In the genomic region with DNA sequence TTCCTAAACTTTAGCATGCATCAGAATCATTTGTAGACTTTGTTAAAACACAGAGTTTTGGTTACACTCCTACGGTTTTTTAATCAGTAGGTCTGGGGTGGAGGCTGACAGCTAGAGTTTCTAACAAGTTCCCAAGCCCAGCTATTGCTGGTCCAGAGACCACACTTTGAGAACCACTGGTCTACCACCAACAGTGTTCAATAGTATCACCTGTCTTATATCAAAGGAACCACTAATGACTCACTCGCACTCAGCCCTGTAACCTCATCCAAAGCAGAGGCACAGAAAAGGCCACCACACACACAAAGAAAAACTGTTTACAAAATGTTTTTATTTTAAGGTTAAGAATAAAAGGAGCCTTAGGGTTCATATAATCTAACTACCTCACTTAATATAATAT, we compare ENCODE assay signal across 22 cellular contexts.
DNase-seq lines count a peak whose midpoint lies in the region; ATAC-seq and TF ChIP-seq lines count a peak whose summit lies in the region.
"Had no signal": no experiment of that assay in that cellular context is flagged by ENCODE, and none has a peak within 500 bp of the region (broad histone marks: within the 10 kb centered on the region; RNA-seq: fewer than 3 reads in every experiment).

No MANE protein-coding gene starts in this region.

- H3K4me1 ChIP-seq in thyroid gland, result peaks cover 15 to 32% of the 10 kb centered on the region in 2 donors
- H3K4me1 ChIP-seq: HAP-1, uterus had no signal

- no peak for DNase-seq in activated T-cell treated with anti-CD3 and anti-CD28 coated beads, Interleukin-2, amount 50 U/mL, for 24 hours
- DNase-seq in activated T-cell treated with anti-CD3 and anti-CD28 coated beads, Interleukin-2, amount 50 U/mL, for 1 hour, result no peak
- DNase-seq in LoVo (ENCODE audit: low spot score) (peak; percentile 4), natural killer cell (no peak), occipital lobe (lab: John Stamatoyannopoulos, UW) (no peak), thyroid gland (no peak), head of caudate nucleus (no peak)
- peak; percentile 6 for DNase-seq in activated T-helper 1 cell treated with anti-CD3 and anti-CD28 coated beads, Interleukin-12 subunit alpha, Interleukin-12 subunit beta, Interleukin-2, Interleukin-4 antibody, amounts not matched to agents 30 ng/mL and 10 ng/mL and 1 ng/mL, durations not matched to agents 14 hours and 24 hours and 36 hours (ENCODE audit: low spot score)
- DNase-seq: ACHN; activated CD8-positive, alpha-beta memory T cell treated with anti-CD3 and anti-CD28 coated beads, Interleukin-2, amount 50 U/mL, for 4 hours; adrenal gland; effector CD8-positive, alpha-beta T cell; heart right ventricle; Kasumi-1; lower lobe of right lung; NCI-H1417 treated with DMSO at 0.1 percent for 48 hours; posterior cingulate gyrus; small intestine; uterus had no signal

- WGBS in thyroid gland, 2 donors, result 93 to 95% methylated on average over 2 of the region's 2 CpGs

- H3K27me3 ChIP-seq in thyroid gland, result no peaks in the 10 kb centered on the region
- H3K27me3 ChIP-seq: adrenal gland, heart right ventricle, uterus had no signal

- TF ChIP-seq POLR2A in thyroid gland (IDR thresholded peaks at IDR 0.05), result no peak

- no peaks in the 10 kb centered on the region for H3K27me3 Mint-ChIP-seq in activated T-cell treated with anti-CD3 and anti-CD28 coated beads, Interleukin-2, amount 50 U/mL, for 24 hours
- no peaks in the 10 kb centered on the region for H3K27me3 Mint-ChIP-seq in activated T-helper 1 cell treated with anti-CD3 and anti-CD28 coated beads, Interleukin-12 subunit alpha, Interleukin-12 subunit beta, Interleukin-2, Interleukin-4 antibody, amounts not matched to agents 30 ng/mL and 10 ng/mL and 1 ng/mL, durations not matched to agents 14 hours and 24 hours and 36 hours (ENCODE audit: insufficient read depth)
- no peaks in the 10 kb centered on the region for H3K27me3 Mint-ChIP-seq in natural killer cell (ENCODE audit: low read depth in 2 of 2)
- H3K27me3 Mint-ChIP-seq: CD4-positive, CD25-positive, alpha-beta regulatory T cell; naive thymus-derived CD8-positive, alpha-beta T cell had no signal

- H3K4me1 Mint-ChIP-seq in activated T-cell treated with anti-CD3 and anti-CD28 coated beads, Interleukin-2, amount 50 U/mL, for 24 hours (ENCODE audit: low read depth), result peaks cover 45% of the 10 kb centered on the region
- peaks cover 46% of the 10 kb centered on the region for H3K4me1 Mint-ChIP-seq in activated T-helper 1 cell treated with anti-CD3 and anti-CD28 coated beads, Interleukin-12 subunit alpha, Interleukin-12 subunit beta, Interleukin-2, Interleukin-4 antibody, amounts not matched to agents 30 ng/mL and 10 ng/mL and 1 ng/mL, durations not matched to agents 14 hours and 24 hours and 36 hours (ENCODE audit: low read depth)
- peaks cover 53 to 64% of the 10 kb centered on the region in 2 donors for H3K4me1 Mint-ChIP-seq in natural killer cell

- TF ChIP-seq CTCF in natural killer cell (IDR thresholded peaks at IDR 0.05) (no peak), thyroid gland (IDR thresholded peaks at IDR 0.05) (no peak)

- no peaks in the 10 kb centered on the region for H3K9me3 ChIP-seq in thyroid gland
- H3K9me3 ChIP-seq: adrenal gland, HAP-1, heart right ventricle, lower lobe of right lung, uterus had no signal

- H3K4me3 ChIP-seq in thyroid gland (replicated peaks in 1 of 3), result no peak overlapping the region
- H3K4me3 ChIP-seq: adrenal gland, HAP-1, heart right ventricle, lower lobe of right lung, uterus had no signal

- H3K9me3 Mint-ChIP-seq in activated T-cell treated with anti-CD3 and anti-CD28 coated beads, Interleukin-2, amount 50 U/mL, for 24 hours, result no peaks in the 10 kb centered on the region
- H3K9me3 Mint-ChIP-seq in activated T-helper 1 cell treated with anti-CD3 and anti-CD28 coated beads, Interleukin-12 subunit alpha, Interleukin-12 subunit beta, Interleukin-2, Interleukin-4 antibody, amounts not matched to agents 30 ng/mL and 10 ng/mL and 1 ng/mL, durations not matched to agents 14 hours and 24 hours and 36 hours, result peaks cover 5% of the 10 kb centered on the region
- no peaks in the 10 kb centered on the region for H3K9me3 Mint-ChIP-seq in natural killer cell
- H3K9me3 Mint-ChIP-seq: naive thymus-derived CD8-positive, alpha-beta T cell had no signal

- peak overlapping the region; percentile 22 for H3K27ac Mint-ChIP-seq in activated T-cell treated with anti-CD3 and anti-CD28 coated beads, Interleukin-2, amount 50 U/mL, for 24 hours
- H3K27ac Mint-ChIP-seq in activated T-helper 1 cell treated with anti-CD3 and anti-CD28 coated beads, Interleukin-12 subunit alpha, Interleukin-12 subunit beta, Interleukin-2, Interleukin-4 antibody, amounts not matched to agents 30 ng/mL and 10 ng/mL and 1 ng/mL, durations not matched to agents 14 hours and 24 hours and 36 hours, result peak overlapping the region; percentile 5
- H3K27ac Mint-ChIP-seq in natural killer cell, result peak overlapping the region in 1 of 2 donors; percentile 14
- H3K27ac Mint-ChIP-seq: CD4-positive, CD25-positive, alpha-beta regulatory T cell had no signal

- no peak overlapping the region for H3K4me3 Mint-ChIP-seq in activated T-cell treated with anti-CD3 and anti-CD28 coated beads, Interleukin-2, amount 50 U/mL, for 24 hours
- no peak overlapping the region for H3K4me3 Mint-ChIP-seq in activated T-helper 1 cell treated with anti-CD3 and anti-CD28 coated beads, Interleukin-12 subunit alpha, Interleukin-12 subunit beta, Interleukin-2, Interleukin-4 antibody, amounts not matched to agents 30 ng/mL and 10 ng/mL and 1 ng/mL, durations not matched to agents 14 hours and 24 hours and 36 hours
- no peak overlapping the region for H3K4me3 Mint-ChIP-seq in natural killer cell
- H3K4me3 Mint-ChIP-seq: CD4-positive, CD25-positive, alpha-beta regulatory T cell; naive thymus-derived CD8-positive, alpha-beta T cell had no signal

- H3K27ac ChIP-seq in thyroid gland, result no peak overlapping the region
- H3K27ac ChIP-seq: adrenal gland, heart right ventricle, lower lobe of right lung, uterus had no signal

- intact Hi-C loops in activated T-helper 1 cell treated with anti-CD3 and anti-CD28 coated beads, Interleukin-12 subunit alpha, Interleukin-12 subunit beta, Interleukin-2, Interleukin-4 antibody, amounts not matched to agents 30 ng/mL and 10 ng/mL and 1 ng/mL, durations not matched to agents 14 hours and 24 hours and 36 hours (cut with micrococcal nuclease), result loop anchor here (1.0 kb wide), 1 partner anchor 12 kb away; no protein-coding TSS in a partner anchor
- intact Hi-C loops in natural killer cell (cut with micrococcal nuclease) (no loop called here), thyroid gland (cut with DNase I) (no loop called here), head of caudate nucleus (cut with DNase I) (no loop called here)

- peaks cover 7% of the 10 kb centered on the region for H3K36me3 Mint-ChIP-seq in activated T-cell treated with anti-CD3 and anti-CD28 coated beads, Interleukin-2, amount 50 U/mL, for 24 hours (ENCODE audit: low read depth)
- H3K36me3 Mint-ChIP-seq in activated T-helper 1 cell treated with anti-CD3 and anti-CD28 coated beads, Interleukin-12 subunit alpha, Interleukin-12 subunit beta, Interleukin-2, Interleukin-4 antibody, amounts not matched to agents 30 ng/mL and 10 ng/mL and 1 ng/mL, durations not matched to agents 14 hours and 24 hours and 36 hours (ENCODE audit: low read depth), result peaks cover 7% of the 10 kb centered on the region
- peaks cover 7% of the 10 kb centered on the region for H3K36me3 Mint-ChIP-seq in natural killer cell

- H3K36me3 ChIP-seq in thyroid gland, result no peaks in the 10 kb centered on the region
- H3K36me3 ChIP-seq: adrenal gland, HAP-1, heart right ventricle, lower lobe of right lung, uterus had no signal

- ATAC-seq in natural killer cell, result peak; percentile 63 to 97 (median 76)
- ATAC-seq: heart right ventricle; lower lobe of right lung; naive thymus-derived CD8-positive, alpha-beta T cell had no signal

Comparison
In these comparisons a context has a peak if more than half of its experiments do, and no peak if none do; other contexts are left out.
1. DNase-seq: peak in LoVo (single experiment) and activated T-helper 1 cell treated with anti-CD3 and anti-CD28 coated beads, Interleukin-12 subunit alpha, Interleukin-12 subunit beta, Interleukin-2, Interleukin-4 antibody, amounts not matched to agents 30 ng/mL and 10 ng/mL and 1 ng/mL, durations not matched to agents 14 hours and 24 hours and 36 hours (single experiment); none in activated T-cell treated with anti-CD3 and anti-CD28 coated beads, Interleukin-2, amount 50 U/mL, for 24 hours (single experiment), activated T-cell treated with anti-CD3 and anti-CD28 coated beads, Interleukin-2, amount 50 U/mL, for 1 hour (single experiment), natural killer cell (single experiment), occipital lobe (single experiment), thyroid gland (0 of 2) and head of caudate nucleus (0 of 42).